ENCODE assay signal across 8 cellular contexts in the genomic region with DNA sequence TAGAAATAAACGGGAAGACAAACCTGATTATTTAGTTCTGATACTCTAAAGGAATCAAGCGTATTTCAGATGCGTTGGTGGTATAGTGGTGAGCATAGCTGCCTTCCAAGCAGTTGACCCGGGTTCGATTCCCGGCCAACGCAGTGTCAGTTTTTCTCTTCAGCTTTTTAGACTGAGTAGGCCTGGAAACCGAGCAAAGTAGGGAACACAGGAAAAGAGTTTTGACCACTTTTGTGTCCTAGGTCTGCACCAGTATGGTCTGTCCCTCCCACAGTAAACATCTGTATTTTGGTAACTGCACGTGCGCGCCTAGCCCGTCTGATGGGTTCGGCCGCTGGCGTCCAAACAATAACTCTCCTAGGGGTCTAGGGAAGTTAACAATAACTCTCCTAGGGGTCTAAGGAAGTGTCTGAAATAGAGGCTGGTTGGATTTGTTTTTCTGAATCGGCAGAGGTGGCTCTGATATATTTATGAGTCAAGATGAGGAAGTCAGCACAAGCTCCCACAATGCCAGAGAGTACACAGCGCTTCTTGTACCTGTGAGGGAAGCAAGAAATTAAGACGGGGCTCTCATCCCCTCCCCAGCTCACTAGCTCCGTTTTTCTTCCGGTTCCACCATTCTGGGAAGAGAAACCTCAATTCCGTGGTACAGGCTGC. TPM values are rescaled to one million over a fixed set of nuclear protein-coding genes. Genes with fewer than 3 reads are reported as not detected.
A peak's percentile ranks its signal among the peaks of the same experiment; 100 is the strongest.
DNase-seq lines count a peak whose midpoint lies in the region; ATAC-seq and TF ChIP-seq lines count a peak whose summit lies in the region.

No MANE protein-coding gene starts in this region.

- no peaks in the 10 kb centered on the region for H3K27me3 ChIP-seq in GM06990 (replicated peaks; ENCODE audit: control insufficient read depth, insufficient read depth, low read length)

- H3K36me3 ChIP-seq in GM06990 (ENCODE audit: control insufficient read depth, insufficient read depth, low read length), result no peaks in the 10 kb centered on the region

- no peak for TF ChIP-seq CTCF in GM06990 (IDR thresholded peaks at IDR 0.05; ENCODE audit: insufficient read depth, low read length, poor library complexity, severe bottlenecking)

- intact Hi-C loops in activated CD4-positive, alpha-beta memory T cell treated with anti-CD3 and anti-CD28 coated beads for 36 hours (cut with micrococcal nuclease), result loop anchor here (1.0 to 5.0 kb wide), 4 partner anchors 41 to 178 kb away; a partner anchor contains a TSS

- peak overlapping the region; percentile 99 for H3K27ac Mint-ChIP-seq in activated CD4-positive, alpha-beta memory T cell treated with anti-CD3 and anti-CD28 coated beads for 36 hours
- H3K27ac Mint-ChIP-seq in memory B cell, result peak overlapping the region; percentile 97

- DNase-seq in GM06990 (ENCODE audit: extremely low read depth, insufficient read length) (peak; percentile 74), NCI-H774 (lab: John Stamatoyannopoulos, UW) (peak; percentile 88), ecto neural progenitor cell (ENCODE audit: low spot score) (peak; percentile 89), memory B cell (ENCODE audit: low spot score in 2 of 2) (peak; percentile 66 to 70), HuH-7 (ENCODE audit: low spot score) (no peak)
- DNase-seq in activated CD4-positive, alpha-beta memory T cell treated with anti-CD3 and anti-CD28 coated beads for 36 hours, result peak; percentile 87
- DNase-seq in stimulated activated CD4-positive, alpha-beta T cell treated with anti-CD3 and anti-CD28 coated beads, TNF-alpha, amount 100 ng/mL, for 48 hours (ENCODE audit: low read depth in 3 of 3), result peak; percentile 61 to 70 (median 69)

- peaks cover 32% of the 10 kb centered on the region for H3K4me1 Mint-ChIP-seq in activated CD4-positive, alpha-beta memory T cell treated with anti-CD3 and anti-CD28 coated beads for 36 hours (ENCODE audit: low read depth)
- H3K4me1 Mint-ChIP-seq in memory B cell, result peaks cover 26% of the 10 kb centered on the region

- CTCF ChIA-PET in activated CD4-positive, alpha-beta memory T cell treated with anti-CD3 and anti-CD28 coated beads for 36 hours (lab: Charles Lee), result interaction anchor here (0.6 to 2.4 kb wide), 8 partner anchors 11 to 191 kb away, joined by 3 to 12 read pairs (median 5); a partner anchor contains a TSS

- POLR2A ChIA-PET in activated CD4-positive, alpha-beta memory T cell treated with anti-CD3 and anti-CD28 coated beads for 36 hours (lab: Charles Lee), result interaction anchor here (0.9 to 6.8 kb wide), 9 partner anchors 12 to 178 kb away, joined by 3 to 145 read pairs (median 9); a partner anchor contains a TSS

- H3K27me3 Mint-ChIP-seq in activated CD4-positive, alpha-beta memory T cell treated with anti-CD3 and anti-CD28 coated beads for 36 hours, result peaks cover 9% of the 10 kb centered on the region
- H3K27me3 Mint-ChIP-seq in memory B cell, result no peaks in the 10 kb centered on the region

- ATAC-seq in HG03354 (IDR thresholded peaks at IDR 0.05; ENCODE audit: poor library complexity, severe bottlenecking, unreplicated experiment) (peak; percentile 33), memory B cell (ENCODE audit: low read depth) (peak; percentile 62)

- peaks cover 22% of the 10 kb centered on the region for H3K36me3 Mint-ChIP-seq in activated CD4-positive, alpha-beta memory T cell treated with anti-CD3 and anti-CD28 coated beads for 36 hours
- H3K36me3 Mint-ChIP-seq in memory B cell, result no peaks in the 10 kb centered on the region

- peak overlapping the region; percentile 67 for H3K4me3 ChIP-seq in GM06990 (replicated peaks; ENCODE audit: low read depth, low read length)

- H3K9me3 Mint-ChIP-seq in activated CD4-positive, alpha-beta memory T cell treated with anti-CD3 and anti-CD28 coated beads for 36 hours, result no peaks in the 10 kb centered on the region
- H3K9me3 Mint-ChIP-seq in memory B cell, result no peaks in the 10 kb centered on the region

- peak overlapping the region; percentile 100 for H3K4me3 Mint-ChIP-seq in activated CD4-positive, alpha-beta memory T cell treated with anti-CD3 and anti-CD28 coated beads for 36 hours
- peak overlapping the region; percentile 96 for H3K4me3 Mint-ChIP-seq in memory B cell

RNA-seq across cellular contexts. Expression of a gene that starts 15.6 kb away (rescaled TPM):
- not detected for total RNA-seq in activated CD4-positive, alpha-beta memory T cell treated with anti-CD3 and anti-CD28 coated beads for 36 hours

RNA-seq across cellular contexts. Expression of a gene that starts 40.7 kb away (rescaled TPM):
- total RNA-seq in activated CD4-positive, alpha-beta memory T cell treated with anti-CD3 and anti-CD28 coated beads for 36 hours, result 10 to 100 TPM; 82.6 to 88.8 TPM
